In genomic region chr12:52506858-52507715, GRCh38 we compare ENCODE assay signal across 1 cellular context.
TF ChIP-seq lines count a peak whose summit lies in the region.

No MANE protein-coding gene starts in this region.

TF ChIP-seq in HepG2, 621 proteins besides CTCF, POLR2A, EP300 and RAD21:
- TF ChIP-seq STAG1 (CRISPR knock-in tag; IDR thresholded peaks at IDR 0.05) (peak; percentile 41; the same call in 1 of the 2 replicates), RARA (CRISPR knock-in tag; IDR thresholded peaks at IDR 0.05) (no peak)
